ENCODE assay signal across 24 cellular contexts in genomic region chr3:123769360-123769743, GRCh38.
DNase-seq lines count a peak whose midpoint lies in the region; ATAC-seq, FAIRE-seq and TF ChIP-seq lines count a peak whose summit lies in the region.
"Had no signal": no experiment of that assay in that cellular context is flagged by ENCODE, and none has a peak within 500 bp of the region (broad histone marks: within the 10 kb centered on the region; RNA-seq: fewer than 3 reads in every experiment).

No MANE protein-coding gene starts in this region.

- H3K36me3 ChIP-seq in astrocyte (ENCODE audit: insufficient read depth, low read length) (peaks cover 4% of the 10 kb centered on the region), kidney (ENCODE audit: control insufficient read depth in 1 of 2, insufficient read depth in 2 of 2, low read length in 2 of 2) (no peaks in the 10 kb centered on the region)
- H3K36me3 ChIP-seq: SJSA1 had no signal

- H3K4me3 Mint-ChIP-seq in astrocyte (ENCODE audit: unreplicated experiment) (no peak overlapping the region), osteocyte (ENCODE audit: unreplicated experiment) (no peak overlapping the region)
- H3K4me3 Mint-ChIP-seq: CD4-positive, alpha-beta T cell; IgD-negative memory B cell had no signal

- no peak overlapping the region for H3K4me2 ChIP-seq in astrocyte (ENCODE audit: low read length)
- H3K4me2 ChIP-seq: KMS-11 had no signal

- H3K79me2 ChIP-seq in astrocyte (ENCODE audit: insufficient read depth, low read length), result no peaks in the 10 kb centered on the region

- H3K27me3 ChIP-seq in astrocyte (ENCODE audit: insufficient read depth, low read length), result no peaks in the 10 kb centered on the region
- H3K27me3 ChIP-seq: BLaER1 treated with 17β-estradiol and CSF1 and Interleukin-3, amounts not matched to agents 10 nM and 100 nM; SJSA1 had no signal

- ATAC-seq in left colon, result peak; percentile 30
- ATAC-seq in HG02884 (IDR thresholded peaks at IDR 0.05; ENCODE audit: unreplicated experiment), result no peak
- no peak for ATAC-seq in HG03442 (IDR thresholded peaks at IDR 0.05; ENCODE audit: unreplicated experiment)
- ATAC-seq: Right ventricle myocardium inferior had no signal

- H3K36me3 Mint-ChIP-seq in astrocyte (ENCODE audit: low read depth, unreplicated experiment) (peaks cover 18% of the 10 kb centered on the region), osteocyte (ENCODE audit: unreplicated experiment) (no peaks in the 10 kb centered on the region)
- H3K36me3 Mint-ChIP-seq: IgD-negative memory B cell had no signal

- H3K4me3 ChIP-seq in astrocyte (ENCODE audit: insufficient read depth, low read depth, low read length) (no peak overlapping the region), kidney (ENCODE audit: low read length in 2 of 2) (no peak overlapping the region)
- H3K4me3 ChIP-seq: BLaER1 treated with 17β-estradiol and CSF1 and Interleukin-3, amounts not matched to agents 10 nM and 100 nM; SJSA1 had no signal

- H3K4me1 ChIP-seq in astrocyte (ENCODE audit: insufficient read depth, low read length), result peaks cover 6% of the 10 kb centered on the region
- peaks cover 24 to 26% of the 10 kb centered on the region in 2 donors for H3K4me1 ChIP-seq in kidney (ENCODE audit: control insufficient read depth in 1 of 2, insufficient read depth in 1 of 2, low read depth in 1 of 2, low read length in 2 of 2)

- intact Hi-C loops in left colon (cut with DNase I, micrococcal nuclease), result no loop called here
- intact Hi-C loops in kidney (cut with DNase I), result no loop called here

- peak; percentile 52 for FAIRE-seq in HTR-8/SVneo (lab: Jason Lieb, UNC)
- FAIRE-seq in astrocyte (lab: Jason Lieb, UNC), result peak; percentile 17
- no peak for FAIRE-seq in kidney (lab: Jason Lieb, UNC)
- FAIRE-seq: A204.1, D721Med had no signal

- H3K27ac Mint-ChIP-seq in astrocyte (ENCODE audit: unreplicated experiment), result no peak overlapping the region
- H3K27ac Mint-ChIP-seq in osteocyte (ENCODE audit: unreplicated experiment), result no peak overlapping the region
- H3K27ac Mint-ChIP-seq: CD4-positive, alpha-beta T cell had no signal

- H4K20me1 ChIP-seq in astrocyte (ENCODE audit: insufficient read depth, low read length), result no peaks in the 10 kb centered on the region

- no peak overlapping the region for H3K9ac ChIP-seq in astrocyte (ENCODE audit: low read length)
- H3K9ac ChIP-seq in kidney (ENCODE audit: low read length in 2 of 2), result no peak overlapping the region
- H3K9ac ChIP-seq: BLaER1 treated with 17β-estradiol and CSF1 and Interleukin-3, amounts not matched to agents 10 nM and 100 nM; KMS-11 had no signal

- DNase-seq in HTR-8/SVneo (ENCODE audit: insufficient read length, low spot score) (no peak), astrocyte (ENCODE audit: low read depth) (no peak), left colon (no peak), osteocyte (ENCODE audit: extremely low spot score, unreplicated experiment) (peak; percentile 32), kidney (no peak)
- DNase-seq in activated naive CD4-positive, alpha-beta T cell (lab: John Stamatoyannopoulos, UW), result no peak
- DNase-seq: AML-193; CD4-positive, alpha-beta T cell; GOT3; HCEC 1CT; MM.1S; NCI-H2029; NCI-H446; NCI-H524 treated with DMSO at 0.1 percent for 48 hours; NCI-H774 had no signal

- no peak overlapping the region for H2AFZ ChIP-seq in astrocyte (ENCODE audit: low read depth, low read length)

- H3K27ac ChIP-seq in astrocyte (ENCODE audit: low read depth, low read length), result no peak overlapping the region
- no peak overlapping the region for H3K27ac ChIP-seq in kidney (ENCODE audit: low read depth in 2 of 2, low read length in 2 of 2)
- H3K27ac ChIP-seq: BLaER1 treated with 17β-estradiol and CSF1 and Interleukin-3, amounts not matched to agents 10 nM and 100 nM; KMS-11; SJSA1 had no signal

- H3K9me3 ChIP-seq in astrocyte (ENCODE audit: insufficient read depth, low read depth, low read length) (no peaks in the 10 kb centered on the region), kidney (ENCODE audit: control insufficient read depth in 1 of 2, low read length in 2 of 2) (no peaks in the 10 kb centered on the region)
- H3K9me3 ChIP-seq: SJSA1 had no signal

- TF ChIP-seq CTCF in astrocyte (IDR thresholded peaks at IDR 0.05; ENCODE audit: insufficient read depth, low read depth, low read length) (no peak), osteocyte (IDR thresholded peaks at IDR 0.05) (no peak), kidney (IDR thresholded peaks at IDR 0.05; ENCODE audit: borderline replicate concordance, extremely low read depth, insufficient read depth) (no peak)

- H3K27me3 Mint-ChIP-seq in astrocyte (ENCODE audit: low read depth, unreplicated experiment) (no peaks in the 10 kb centered on the region), osteocyte (ENCODE audit: unreplicated experiment) (no peaks in the 10 kb centered on the region)

- no peaks in the 10 kb centered on the region for H3K9me3 Mint-ChIP-seq in astrocyte (ENCODE audit: unreplicated experiment)
- no peaks in the 10 kb centered on the region for H3K9me3 Mint-ChIP-seq in osteocyte (ENCODE audit: unreplicated experiment)
- H3K9me3 Mint-ChIP-seq: CD4-positive, alpha-beta T cell had no signal

- H3K4me1 Mint-ChIP-seq in astrocyte (ENCODE audit: low read depth, unreplicated experiment) (peaks cover 16% of the 10 kb centered on the region), osteocyte (ENCODE audit: unreplicated experiment) (peaks cover 10% of the 10 kb centered on the region)
